1 cellular context compared by ENCODE assay signal in the genomic region with DNA sequence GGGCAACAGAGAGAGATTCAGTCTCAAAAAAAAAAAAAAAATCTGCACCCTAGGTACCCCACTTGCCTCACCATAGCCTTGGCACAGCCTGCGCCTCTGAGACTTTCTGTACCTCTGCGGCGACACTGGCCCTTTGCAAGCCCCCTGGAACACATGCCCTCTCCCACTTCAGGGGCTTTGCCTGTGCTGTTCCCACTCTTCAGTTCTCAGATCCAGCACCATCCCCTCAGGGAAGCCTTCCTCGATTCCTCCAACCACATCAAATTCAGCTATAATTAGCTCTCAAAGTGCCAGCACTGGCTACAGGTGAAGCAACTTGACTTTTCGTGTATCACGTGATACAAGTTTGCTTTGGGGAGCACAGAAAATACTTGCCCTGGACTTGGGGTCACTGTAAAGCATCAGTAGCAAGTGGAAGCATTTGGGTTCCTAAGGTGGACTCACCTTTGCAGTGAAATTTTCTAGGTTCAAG.
TF ChIP-seq lines count a peak whose summit lies in the region.

No MANE protein-coding gene starts in this region.

TF ChIP-seq in endothelial cell of umbilical vein, 7 proteins besides CTCF, POLR2A, EP300 and RAD21 (continued from another document):
- TF ChIP-seq, protein P1, sequence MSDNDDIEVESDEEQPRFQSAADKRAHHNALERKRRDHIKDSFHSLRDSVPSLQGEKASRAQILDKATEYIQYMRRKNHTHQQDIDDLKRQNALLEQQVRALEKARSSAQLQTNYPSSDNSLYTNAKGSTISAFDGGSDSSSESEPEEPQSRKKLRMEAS (IDR thresholded peaks at IDR 0.05; ENCODE audit: insufficient read depth, insufficient read length), result no peak
- TF ChIP-seq POLR2AphosphoS5 (IDR thresholded peaks at IDR 0.05; ENCODE audit: insufficient read depth, low read depth, low read length) (no peak), GATA2 (IDR thresholded peaks at IDR 0.05; ENCODE audit: insufficient read depth, insufficient read length, low read depth, low read length) (no peak), JUN (IDR thresholded peaks at IDR 0.05; ENCODE audit: borderline replicate concordance, insufficient read depth, insufficient read length, low read depth) (no peak)
TF ChIP-seq in endothelial cell of umbilical vein: peak in this region for 0.
